In genomic region chr11:68882391-68882790, GRCh38 we compare ENCODE assay signal across 34 cellular contexts.
"Had no signal": no experiment of that assay in that cellular context is flagged by ENCODE, and none has a peak within 500 bp of the region (broad histone marks: within the 10 kb centered on the region; RNA-seq: fewer than 3 reads in every experiment).

No MANE protein-coding gene starts in this region.

- H3K4me1 Mint-ChIP-seq: activated CD4-positive, alpha-beta T cell treated with anti-CD3 and anti-CD28 coated beads for 36 hours; activated CD4-positive, alpha-beta T cell treated with anti-CD3 and anti-CD28 coated beads, Interleukin-2, amount 10 ng/mL, durations not matched to agents 24 days and 14 days; activated CD8-positive, alpha-beta memory T cell treated with anti-CD3 and anti-CD28 coated beads, Interleukin-2, amount 10 ng/mL, durations not matched to agents 7 days and 5 days; activated naive CD4-positive, alpha-beta T cell treated with anti-CD3 and anti-CD28 coated beads, Interleukin-2, amount 50 U/mL, for 24 hours; central memory CD8-positive, alpha-beta T cell had no signal

- H3K36me3 ChIP-seq: brain microvascular endothelial cell, esophagus squamous epithelium, gastroesophageal sphincter, heart right ventricle had no signal

- H3K27ac ChIP-seq: brain microvascular endothelial cell, epithelial cell of prostate, esophagus squamous epithelium, gastroesophageal sphincter, heart right ventricle had no signal

- H3K27me3 Mint-ChIP-seq: activated CD4-positive, alpha-beta memory T cell treated with anti-CD3 and anti-CD28 coated beads for 36 hours; activated CD4-positive, alpha-beta T cell treated with anti-CD3 and anti-CD28 coated beads for 36 hours; activated CD4-positive, alpha-beta T cell treated with anti-CD3 and anti-CD28 coated beads, Interleukin-2, amount 10 ng/mL, durations not matched to agents 24 days and 14 days; activated CD8-positive, alpha-beta memory T cell treated with anti-CD3 and anti-CD28 coated beads, Interleukin-2, amount 10 ng/mL, durations not matched to agents 7 days and 5 days; activated naive CD4-positive, alpha-beta T cell treated with anti-CD3 and anti-CD28 coated beads, Interleukin-2, amount 50 U/mL, for 24 hours; central memory CD8-positive, alpha-beta T cell; effector memory CD8-positive, alpha-beta T cell; T-helper 17 cell had no signal

- FAIRE-seq: astrocyte, colon, endometrium, endothelial cell of umbilical vein had no signal

- H3K27ac Mint-ChIP-seq: activated CD4-positive, alpha-beta memory T cell treated with anti-CD3 and anti-CD28 coated beads for 36 hours; activated CD4-positive, alpha-beta T cell treated with anti-CD3 and anti-CD28 coated beads for 36 hours; activated CD4-positive, alpha-beta T cell treated with anti-CD3 and anti-CD28 coated beads, Interleukin-2, amount 10 ng/mL, durations not matched to agents 24 days and 14 days; activated CD8-positive, alpha-beta memory T cell treated with anti-CD3 and anti-CD28 coated beads, Interleukin-2, amount 10 ng/mL, durations not matched to agents 7 days and 5 days; activated CD8-positive, alpha-beta T cell treated with anti-CD3 and anti-CD28 coated beads, Interleukin-2, amount 10 ng/mL, durations not matched to agents 7 days and 5 days; activated naive CD4-positive, alpha-beta T cell treated with anti-CD3 and anti-CD28 coated beads for 36 hours; activated naive CD4-positive, alpha-beta T cell treated with anti-CD3 and anti-CD28 coated beads, Interleukin-2, amount 50 U/mL, for 24 hours; activated T-helper 1 cell treated with anti-CD3 and anti-CD28 coated beads, Interleukin-12 subunit alpha, Interleukin-12 subunit beta, Interleukin-2, Interleukin-4 antibody, amounts not matched to agents 30 ng/mL and 10 ng/mL and 1 ng/mL, durations not matched to agents 14 hours and 24 hours and 36 hours; effector memory CD8-positive, alpha-beta T cell; T-helper 17 cell; T-helper 2 cell treated with Interferon-gamma antibody and Interleukin-4, amounts not matched to agents 5 μg/mL and 100 μg/mL, for 36 hours had no signal

- H3K36me3 Mint-ChIP-seq: activated CD8-positive, alpha-beta memory T cell treated with anti-CD3 and anti-CD28 coated beads, Interleukin-2, amount 10 ng/mL, durations not matched to agents 7 days and 5 days; activated naive CD4-positive, alpha-beta T cell treated with anti-CD3 and anti-CD28 coated beads, Interleukin-2, amount 50 U/mL, for 24 hours had no signal

- H3K27me3 ChIP-seq: brain microvascular endothelial cell, esophagus squamous epithelium, gastroesophageal sphincter, heart right ventricle had no signal

- H3K9me3 ChIP-seq: esophagus squamous epithelium, gastroesophageal sphincter, heart right ventricle had no signal

- H3K4me3 ChIP-seq: esophagus squamous epithelium, gastroesophageal sphincter, heart right ventricle had no signal

- DNase-seq: activated CD4-positive, alpha-beta memory T cell treated with anti-CD3 and anti-CD28 coated beads for 36 hours; activated CD4-positive, alpha-beta T cell treated with anti-CD3 and anti-CD28 coated beads for 36 hours; activated CD4-positive, alpha-beta T cell treated with anti-CD3 and anti-CD28 coated beads, Interleukin-2, amount 10 ng/mL, durations not matched to agents 24 days and 14 days; activated CD4-positive, CD25-positive, alpha-beta regulatory T cell; activated CD4-positive, CD25-positive, alpha-beta regulatory T cell treated with anti-CD3 and anti-CD28 coated beads, Interleukin-2, amount 50 U/mL, for 72 hours; activated CD8-positive, alpha-beta memory T cell treated with anti-CD3 and anti-CD28 coated beads, Interleukin-2, amount 10 ng/mL, durations not matched to agents 7 days and 5 days; activated CD8-positive, alpha-beta memory T cell treated with anti-CD3 and anti-CD28 coated beads, Interleukin-2, amount 50 U/mL, for 4 hours; activated CD8-positive, alpha-beta T cell treated with anti-CD3 and anti-CD28 coated beads, Interleukin-2, amount 10 ng/mL, durations not matched to agents 7 days and 5 days; activated naive CD4-positive, alpha-beta T cell treated with anti-CD3 and anti-CD28 coated beads for 36 hours; activated T-cell treated with anti-CD3 and anti-CD28 coated beads, Interleukin-2, amount 50 U/mL, for 1 hour; activated T-cell treated with anti-CD3 and anti-CD28 coated beads, Interleukin-2, amount 50 U/mL, for 48 hours; amniotic stem cell; anterior cingulate cortex; brain microvascular endothelial cell; cortex of kidney; dermis blood vessel endothelial cell; effector CD4-positive, alpha-beta T cell; effector memory CD8-positive, alpha-beta T cell; esophagus squamous epithelium; foreskin melanocyte; heart right ventricle; T-helper 1 cell; T-helper 17 cell; T1000 had no signal

- H3K4me1 ChIP-seq: esophagus squamous epithelium, gastroesophageal sphincter had no signal

- H3K9me3 Mint-ChIP-seq: activated CD4-positive, alpha-beta memory T cell treated with anti-CD3 and anti-CD28 coated beads for 36 hours; activated CD4-positive, alpha-beta T cell treated with anti-CD3 and anti-CD28 coated beads, Interleukin-2, amount 10 ng/mL, durations not matched to agents 24 days and 14 days; activated naive CD4-positive, alpha-beta T cell treated with anti-CD3 and anti-CD28 coated beads for 36 hours; activated naive CD4-positive, alpha-beta T cell treated with anti-CD3 and anti-CD28 coated beads, Interleukin-2, amount 50 U/mL, for 24 hours; activated T-helper 1 cell treated with anti-CD3 and anti-CD28 coated beads, Interleukin-12 subunit alpha, Interleukin-12 subunit beta, Interleukin-2, Interleukin-4 antibody, amounts not matched to agents 30 ng/mL and 10 ng/mL and 1 ng/mL, durations not matched to agents 14 hours and 24 hours and 36 hours; central memory CD8-positive, alpha-beta T cell; effector memory CD8-positive, alpha-beta T cell; T-helper 2 cell treated with Interferon-gamma antibody and Interleukin-4, amounts not matched to agents 5 μg/mL and 100 μg/mL, for 36 hours had no signal

- ATAC-seq: activated CD4-positive, alpha-beta T cell treated with anti-CD3 and anti-CD28 coated beads for 36 hours; activated CD8-positive, alpha-beta memory T cell treated with anti-CD3 and anti-CD28 coated beads, Interleukin-2, amount 10 ng/mL, durations not matched to agents 7 days and 5 days; activated CD8-positive, alpha-beta T cell treated with anti-CD3 and anti-CD28 coated beads, Interleukin-2, amount 10 ng/mL, durations not matched to agents 7 days and 5 days; effector memory CD8-positive, alpha-beta T cell; gastroesophageal sphincter; heart right ventricle; T-helper 17 cell had no signal

- H3K4me3 Mint-ChIP-seq: activated CD4-positive, alpha-beta memory T cell treated with anti-CD3 and anti-CD28 coated beads for 36 hours; activated CD4-positive, alpha-beta T cell treated with anti-CD3 and anti-CD28 coated beads for 36 hours; activated CD4-positive, alpha-beta T cell treated with anti-CD3 and anti-CD28 coated beads, Interleukin-2, amount 10 ng/mL, durations not matched to agents 24 days and 14 days; activated CD8-positive, alpha-beta memory T cell treated with anti-CD3 and anti-CD28 coated beads, Interleukin-2, amount 10 ng/mL, durations not matched to agents 7 days and 5 days; activated CD8-positive, alpha-beta T cell treated with anti-CD3 and anti-CD28 coated beads, Interleukin-2, amount 10 ng/mL, durations not matched to agents 7 days and 5 days; activated naive CD4-positive, alpha-beta T cell treated with anti-CD3 and anti-CD28 coated beads for 36 hours; activated naive CD4-positive, alpha-beta T cell treated with anti-CD3 and anti-CD28 coated beads, Interleukin-2, amount 50 U/mL, for 24 hours; activated T-helper 1 cell treated with anti-CD3 and anti-CD28 coated beads, Interleukin-12 subunit alpha, Interleukin-12 subunit beta, Interleukin-2, Interleukin-4 antibody, amounts not matched to agents 30 ng/mL and 10 ng/mL and 1 ng/mL, durations not matched to agents 14 hours and 24 hours and 36 hours; central memory CD8-positive, alpha-beta T cell; effector memory CD8-positive, alpha-beta T cell; T-helper 17 cell; T-helper 2 cell treated with Interferon-gamma antibody and Interleukin-4, amounts not matched to agents 5 μg/mL and 100 μg/mL, for 36 hours had no signal
